ENCODE assay signal across 9 cellular contexts in the genomic region with DNA sequence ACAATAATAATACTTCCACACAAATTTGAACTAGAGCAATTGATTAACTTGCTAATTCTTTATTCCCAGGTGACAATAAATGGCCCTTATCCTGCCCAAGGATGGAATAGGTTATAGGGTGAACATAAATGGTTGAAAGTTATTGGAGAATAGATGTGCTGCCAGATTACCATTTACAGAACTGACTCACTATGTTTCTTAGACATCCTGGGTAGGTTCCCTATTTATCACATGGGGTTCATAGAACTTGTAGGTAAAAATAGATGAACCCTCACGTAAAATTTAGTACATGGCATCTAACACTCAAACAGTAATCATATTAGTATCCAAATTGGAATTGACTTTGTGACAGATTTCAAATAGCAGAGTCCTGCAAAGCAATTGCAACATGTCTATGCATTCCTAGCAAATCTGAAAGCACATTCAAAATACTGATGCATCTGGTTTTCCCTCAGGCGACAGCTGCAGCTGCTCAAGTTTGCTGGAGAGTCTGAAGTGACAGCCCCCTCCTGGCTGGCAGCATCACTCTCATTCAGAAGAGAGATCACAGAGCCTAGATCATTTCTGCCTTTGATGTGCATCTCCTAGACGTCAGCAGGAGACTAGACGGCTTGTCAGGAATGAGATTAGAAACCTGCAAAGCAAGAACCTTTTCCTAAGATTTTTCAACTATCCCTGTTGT.
DNase-seq lines count a peak whose midpoint lies in the region; ATAC-seq, FAIRE-seq and TF ChIP-seq lines count a peak whose summit lies in the region.
"Had no signal": no experiment of that assay in that cellular context is flagged by ENCODE, and none has a peak within 500 bp of the region (broad histone marks: within the 10 kb centered on the region; RNA-seq: fewer than 3 reads in every experiment).

No MANE protein-coding gene starts in this region.

- peak overlapping the region; percentile 80 for H3K27ac Mint-ChIP-seq in Calu3 (ENCODE audit: unreplicated experiment)
- no peak overlapping the region for H3K27ac Mint-ChIP-seq in immature natural killer cell

- no peak overlapping the region for H3K4me3 ChIP-seq in right lobe of liver
- H3K4me3 ChIP-seq: gastrocnemius medialis had no signal

- H3K27ac ChIP-seq in right lobe of liver, result no peak overlapping the region
- H3K27ac ChIP-seq: gastrocnemius medialis had no signal

- WGBS in right lobe of liver (ENCODE audit: insufficient coverage, low coverage, low lambda C conversion rate, missing lambda C conversion rate), result 41% methylated on average over 4 of the region's 4 CpGs

- BruUV-seq in Calu3 (replicated peaks; lab: Mats Ljungman, UMichigan), result no TSS peak

- no peak for TF ChIP-seq POLR2A in H54 (IDR thresholded peaks at IDR 0.05; ENCODE audit: low read depth, low read length)
- no peak for TF ChIP-seq POLR2A in right lobe of liver (IDR thresholded peaks at IDR 0.05)

- no peaks in the 10 kb centered on the region for H3K9me3 Mint-ChIP-seq in Calu3 (ENCODE audit: low read depth, unreplicated experiment)
- H3K9me3 Mint-ChIP-seq in immature natural killer cell, result peaks cover 0 to 2% (median 0%) of the 10 kb centered on the region in 6 donors

- no peaks in the 10 kb centered on the region for H3K36me3 ChIP-seq in right lobe of liver
- H3K36me3 ChIP-seq: gastrocnemius medialis had no signal

- H3K9me3 ChIP-seq in right lobe of liver, result no peaks in the 10 kb centered on the region
- H3K9me3 ChIP-seq: gastrocnemius medialis had no signal

- TF ChIP-seq CTCF in Calu3 (IDR thresholded peaks at IDR 0.05; ENCODE audit: unreplicated experiment), result no peak
- no peak for TF ChIP-seq CTCF in right lobe of liver (IDR thresholded peaks at IDR 0.05)

- peak overlapping the region; percentile 29 for H3K4me3 Mint-ChIP-seq in Calu3 (ENCODE audit: low read depth, unreplicated experiment)
- H3K4me3 Mint-ChIP-seq in immature natural killer cell, result no peak overlapping the region

- intact Hi-C loops in Calu3 (cut with micrococcal nuclease; ENCODE audit: unreplicated experiment), result no loop called here
- intact Hi-C loops in right lobe of liver (cut with DNase I), result no loop called here

- CTCF ChIA-PET in Calu3 (lab: Charles Lee), result interaction anchor here (0.7 kb wide), 1 partner anchor 137 kb away, joined by 3 read pairs; no protein-coding TSS in a partner anchor

- H3K36me3 Mint-ChIP-seq in Calu3 (ENCODE audit: insufficient read depth, unreplicated experiment), result no peaks in the 10 kb centered on the region
- H3K36me3 Mint-ChIP-seq in immature natural killer cell, result no peaks in the 10 kb centered on the region

- H3K4me1 Mint-ChIP-seq in Calu3 (ENCODE audit: low read depth, unreplicated experiment) (peaks cover 17% of the 10 kb centered on the region), immature natural killer cell (peaks cover 3 to 6% of the 10 kb centered on the region in 2 donors)

- FAIRE-seq in H54 (lab: Jason Lieb, UNC), result peak; percentile 43

- ATAC-seq in right lobe of liver, result no peak

- no peak for DNase-seq in Calu3
- no peak for DNase-seq in H54 (ENCODE audit: insufficient read length, low spot score)
- DNase-seq in RPMI7951 (ENCODE audit: low read depth), result peak; percentile 90
- peak; percentile 47 for DNase-seq in iris pigment epithelial cell (ENCODE audit: low read depth)
- DNase-seq in COR-L47 (lab: John Stamatoyannopoulos, UW), result no peak
- DNase-seq in right lobe of liver, result no peak
- no peak for DNase-seq in epidermal melanocyte (ENCODE audit: insufficient read length, low spot score)
- no peak for DNase-seq in immature natural killer cell
- DNase-seq: gastrocnemius medialis had no signal

- no peaks in the 10 kb centered on the region for H3K27me3 ChIP-seq in right lobe of liver
- H3K27me3 ChIP-seq: gastrocnemius medialis had no signal

- H3K27me3 Mint-ChIP-seq in Calu3 (ENCODE audit: unreplicated experiment) (no peaks in the 10 kb centered on the region), immature natural killer cell (ENCODE audit: low read depth in 3 of 3) (peaks cover 1 to 3% (median 2%) of the 10 kb centered on the region in 3 donors)

- peaks cover 0 to 11% (median 0%) of the 10 kb centered on the region in 4 donors for H3K4me1 ChIP-seq in right lobe of liver

Comparison
In these comparisons a context has a peak if more than half of its experiments do, and no peak if none do; other contexts are left out.
1. DNase-seq: peak in RPMI7951 (single experiment) and iris pigment epithelial cell (single experiment); none in Calu3 (single experiment), H54 (single experiment), COR-L47 (single experiment), right lobe of liver (0 of 3), epidermal melanocyte (single experiment) and immature natural killer cell (0 of 3).